Comparison of ENCODE assay signal across 1 cellular context in genomic region chr11:83157755-83158473, GRCh38.
TF ChIP-seq lines count a peak whose summit lies in the region.

No MANE protein-coding gene starts in this region.

TF ChIP-seq in IMR-90, 13 proteins besides CTCF, POLR2A, EP300 and RAD21:
- peak; percentile 35; the same call in 1 of the 2 replicates for TF ChIP-seq USF2 (IDR thresholded peaks at IDR 0.05; ENCODE audit: low read depth, low read length)
- TF ChIP-seq MXI1 (IDR thresholded peaks at IDR 0.05; ENCODE audit: borderline replicate concordance, low read depth, low read length): peak; percentile 62; the same call in 1 of the 2 replicates
- no peak for TF ChIP-seq CEBPB (IDR thresholded peaks at IDR 0.05; ENCODE audit: low read depth, low read length)
TF ChIP-seq in IMR-90: peak in this region for 2.
